15 cellular contexts compared by ENCODE assay signal in the genomic region with DNA sequence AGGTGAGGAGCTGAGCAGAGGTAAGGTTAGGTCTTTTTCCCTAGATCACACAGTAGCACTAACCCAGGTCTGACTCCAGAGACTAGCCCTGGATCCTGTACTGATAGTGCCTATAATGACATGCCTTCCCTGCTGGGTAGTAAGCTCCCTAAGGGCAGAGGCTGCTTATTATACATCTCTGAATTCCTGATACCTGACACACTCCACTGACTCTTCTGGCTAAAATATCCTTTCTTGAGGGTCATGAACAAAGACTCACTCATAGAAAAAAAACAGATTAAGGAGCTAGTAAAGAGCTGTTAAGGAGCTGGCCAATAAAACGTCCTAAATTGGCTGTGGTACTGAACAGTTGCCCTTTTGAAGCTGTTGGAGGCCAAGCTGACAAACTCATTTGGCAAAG.
"Had no signal": no experiment of that assay in that cellular context is flagged by ENCODE, and none has a peak within 500 bp of the region (broad histone marks: within the 10 kb centered on the region; RNA-seq: fewer than 3 reads in every experiment).

No MANE protein-coding gene starts in this region.

- DNase-seq: cortex of kidney; effector memory CD4-positive, alpha-beta T cell; foreskin melanocyte; heart left ventricle; hippocampal formation; kidney glomerular epithelial cell; mucosa of descending colon; naive thymus-derived CD8-positive, alpha-beta T cell; spleen; stimulated activated CD4-positive, alpha-beta T cell treated with anti-CD3 and anti-CD28 coated beads, Interleukin-15, amount 100 ng/mL, for 24 hours; stimulated activated CD4-positive, alpha-beta T cell treated with anti-CD3 and anti-CD28 coated beads, Interleukin-1b, Interleukin-23, amount 100 ng/mL, for 48 hours; stimulated activated CD4-positive, alpha-beta T cell treated with anti-CD3 and anti-CD28 coated beads, Interleukin-4, amount 100 ng/mL, for 24 hours; stimulated activated naive B cell treated with anti-CD40 and anti-IgM and Interleukin-4, amounts not matched to agents 10 μg/mL and 1 μg/mL and 100 μg/mL, for 72 hours; stimulated activated naive CD8-positive, alpha-beta T cell treated with anti-CD3 and anti-CD28 coated beads, Interleukin-15, amount 100 ng/mL, for 72 hours; testis had no signal
